In the genomic region with DNA sequence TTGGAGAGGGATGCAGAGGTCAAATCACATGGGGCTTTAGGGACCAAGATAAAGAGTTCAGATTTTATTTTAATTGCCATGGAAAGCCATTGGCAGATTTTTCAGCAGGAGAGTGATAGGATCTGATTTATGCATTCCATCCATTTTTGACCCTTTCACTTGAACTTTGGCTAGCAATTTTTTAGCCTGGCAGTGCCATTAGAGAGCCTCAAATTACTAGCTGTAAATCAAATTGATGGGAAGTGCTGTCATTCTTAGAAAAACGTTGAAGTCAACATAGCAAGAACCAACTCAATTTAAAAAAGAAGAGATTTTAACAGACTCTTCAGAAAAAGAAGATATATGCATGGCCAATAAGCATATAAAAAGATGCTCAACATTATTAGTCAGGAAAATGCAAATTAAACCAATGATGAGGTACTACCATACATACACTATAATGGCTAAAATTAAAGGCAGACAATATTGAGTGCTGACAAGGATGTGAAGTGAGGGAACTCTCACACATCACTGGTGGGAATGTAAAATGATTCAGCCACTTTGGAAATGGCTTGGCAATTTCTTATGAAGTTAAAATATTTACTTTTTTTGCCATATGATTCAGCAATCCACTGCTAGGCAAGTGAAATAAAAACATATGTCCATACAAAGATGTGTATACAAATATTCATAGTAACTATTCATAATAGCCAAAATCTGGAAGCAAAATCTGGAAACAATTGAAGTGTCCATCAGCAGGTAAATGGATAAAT, we compare ENCODE assay signal across 27 cellular contexts.
DNase-seq lines count a peak whose midpoint lies in the region; ATAC-seq and TF ChIP-seq lines count a peak whose summit lies in the region.
"Had no signal": no experiment of that assay in that cellular context is flagged by ENCODE, and none has a peak within 500 bp of the region (broad histone marks: within the 10 kb centered on the region; RNA-seq: fewer than 3 reads in every experiment).

No MANE protein-coding gene starts in this region.

- H3K27me3 Mint-ChIP-seq in activated CD8-positive, alpha-beta T cell treated with anti-CD3 and anti-CD28 coated beads, Interleukin-2, amount 10 ng/mL, durations not matched to agents 7 days and 5 days (ENCODE audit: low read depth): peaks cover 2% of the 10 kb centered on the region

- CTCF ChIA-PET in activated CD8-positive, alpha-beta T cell treated with anti-CD3 and anti-CD28 coated beads, Interleukin-2, amount 10 ng/mL, durations not matched to agents 7 days and 5 days (lab: Charles Lee): no interaction called here

- H3F3A ChIP-seq in GM23248 (ENCODE audit: insufficient read depth): peaks cover 10% of the 10 kb centered on the region; the same call in 1 of the 2 replicates

- H3K4me1 ChIP-seq in GM23248 (ENCODE audit: insufficient read depth): peaks cover 13% of the 10 kb centered on the region

- no peak overlapping the region for H3K9ac ChIP-seq in GM23248

- no peak overlapping the region for H3K27ac ChIP-seq in GM23248
- H3K27ac ChIP-seq: HL-60, PC-9, SJSA1 had no signal

- H3K36me3 ChIP-seq in GM23248 (ENCODE audit: low read depth): no peaks in the 10 kb centered on the region
- H3K36me3 ChIP-seq: BE2C, MG63, SJSA1 had no signal

- H3K4me3 ChIP-seq in GM23248: no peak overlapping the region
- H3K4me3 ChIP-seq in fibroblast of mammary gland (ENCODE audit: control insufficient read depth, low read depth, low read length): no peak overlapping the region
- H3K4me3 ChIP-seq: MG63, PC-9, SJSA1 had no signal

- no peaks in the 10 kb centered on the region for H3K4me1 Mint-ChIP-seq in activated CD8-positive, alpha-beta T cell treated with anti-CD3 and anti-CD28 coated beads, Interleukin-2, amount 10 ng/mL, durations not matched to agents 7 days and 5 days (ENCODE audit: low read depth)
- H3K4me1 Mint-ChIP-seq: CD14-positive monocyte; CD8-positive, alpha-beta memory T cell had no signal

- no peak overlapping the region for H2AFZ ChIP-seq in GM23248
- H2AFZ ChIP-seq: PC-9 had no signal

- H3K4me3 Mint-ChIP-seq in activated CD8-positive, alpha-beta T cell treated with anti-CD3 and anti-CD28 coated beads, Interleukin-2, amount 10 ng/mL, durations not matched to agents 7 days and 5 days: no peak overlapping the region
- H3K4me3 Mint-ChIP-seq: CD14-positive monocyte; CD8-positive, alpha-beta memory T cell; T-helper 2 cell treated with Interferon-gamma antibody and Interleukin-4, amounts not matched to agents 5 μg/mL and 100 μg/mL, for 36 hours had no signal

- 23 to 53% methylated on average over 1 of the region's 1 CpG for WGBS in GM23248 (ENCODE audit: low coverage in 1 of 2, low lambda C conversion rate in 2 of 2, missing lambda C conversion rate in 2 of 2), 2 experiments

- H3K27ac Mint-ChIP-seq in activated CD8-positive, alpha-beta T cell treated with anti-CD3 and anti-CD28 coated beads, Interleukin-2, amount 10 ng/mL, durations not matched to agents 7 days and 5 days: no peak overlapping the region
- H3K27ac Mint-ChIP-seq: CD14-positive monocyte; CD8-positive, alpha-beta memory T cell; T-helper 2 cell treated with Interferon-gamma antibody and Interleukin-4, amounts not matched to agents 5 μg/mL and 100 μg/mL, for 36 hours had no signal

- POLR2A ChIA-PET in activated CD8-positive, alpha-beta T cell treated with anti-CD3 and anti-CD28 coated beads, Interleukin-2, amount 10 ng/mL, durations not matched to agents 7 days and 5 days (lab: Charles Lee): no interaction called here

- H3K36me3 Mint-ChIP-seq in activated CD8-positive, alpha-beta T cell treated with anti-CD3 and anti-CD28 coated beads, Interleukin-2, amount 10 ng/mL, durations not matched to agents 7 days and 5 days (ENCODE audit: low read depth): no peaks in the 10 kb centered on the region
- H3K36me3 Mint-ChIP-seq: CD14-positive monocyte; CD8-positive, alpha-beta memory T cell had no signal

- no peak for TF ChIP-seq CTCF in fibroblast of mammary gland (conservative IDR thresholded peaks at IDR 0.05; ENCODE audit: control insufficient read depth, insufficient read depth, low read depth, low read length)

- H3K79me2 ChIP-seq in GM23248 (ENCODE audit: insufficient read depth): no peaks in the 10 kb centered on the region

- no peaks in the 10 kb centered on the region for H3K27me3 ChIP-seq in GM23248 (replicated peaks; ENCODE audit: insufficient read depth)
- H3K27me3 ChIP-seq: BE2C, MG63, SJSA1 had no signal

- in situ Hi-C loops in GM23248 (cut with MboI): no loop called here

- H3K9me2 ChIP-seq in GM23248 (ENCODE audit: insufficient read depth): no peaks in the 10 kb centered on the region

- H3K9me3 ChIP-seq in GM23248 (ENCODE audit: low read depth): no peaks in the 10 kb centered on the region
- H3K9me3 ChIP-seq: BE2C, MG63, SJSA1 had no signal

- H3K9me3 Mint-ChIP-seq in activated CD8-positive, alpha-beta T cell treated with anti-CD3 and anti-CD28 coated beads, Interleukin-2, amount 10 ng/mL, durations not matched to agents 7 days and 5 days (ENCODE audit: insufficient read depth): no peaks in the 10 kb centered on the region
- H3K9me3 Mint-ChIP-seq: T-helper 2 cell treated with Interferon-gamma antibody and Interleukin-4, amounts not matched to agents 5 μg/mL and 100 μg/mL, for 36 hours had no signal

- H4K20me1 ChIP-seq in GM23248 (ENCODE audit: insufficient read depth): no peaks in the 10 kb centered on the region

- ATAC-seq in activated CD8-positive, alpha-beta T cell treated with anti-CD3 and anti-CD28 coated beads, Interleukin-2, amount 10 ng/mL, durations not matched to agents 7 days and 5 days: no peak
- no peak for ATAC-seq in GM21723 (IDR thresholded peaks at IDR 0.05; ENCODE audit: unreplicated experiment)

- H3K4me2 ChIP-seq in GM23248 (ENCODE audit: unreplicated experiment): no peak overlapping the region
- H3K4me2 ChIP-seq: PC-9 had no signal

- DNase-seq in EH (ENCODE audit: low read depth) (peak; percentile 21), GM23248 (peak; percentile 18), NCI-H2227 (lab: John Stamatoyannopoulos, UW; ENCODE audit: unreplicated experiment) (peak; percentile 88), fibroblast of mammary gland (ENCODE audit: low read depth) (peak; percentile 24), Ammon's horn (ENCODE audit: low spot score) (no peak)
- DNase-seq in activated CD8-positive, alpha-beta T cell treated with anti-CD3 and anti-CD28 coated beads, Interleukin-2, amount 10 ng/mL, durations not matched to agents 7 days and 5 days: no peak
- DNase-seq: BE2C; CD8-positive, alpha-beta memory T cell; DMS 273 treated with DMSO at 0.1 percent for 48 hours; DMS79; GOT3; HCEC 1CT; KBM-7; MG63; NCI-H1105 treated with DMSO at 0.1 percent for 48 hours; NCI-H1694; NCI-H2171; NCI-H524; PC-9; Right ventricle myocardium superior; RPMI8226; T-helper 1 cell had no signal

Comparison
In these comparisons a context has a peak if more than half of its experiments do, and no peak if none do; other contexts are left out.
1. DNase-seq: peak in EH (single experiment), GM23248 (single experiment), NCI-H2227 (single experiment) and fibroblast of mammary gland (single experiment); none in Ammon's horn (single experiment) and activated CD8-positive, alpha-beta T cell treated with anti-CD3 and anti-CD28 coated beads, Interleukin-2, amount 10 ng/mL, durations not matched to agents 7 days and 5 days (single experiment).